6 cellular contexts compared by ENCODE assay signal in genomic region chr12:23005387-23005786, GRCh38.
"Had no signal": no experiment of that assay in that cellular context is flagged by ENCODE, and none has a peak within 500 bp of the region (broad histone marks: within the 10 kb centered on the region; RNA-seq: fewer than 3 reads in every experiment).

No MANE protein-coding gene starts in this region.

- H3K4me1 Mint-ChIP-seq: IgD-negative memory B cell had no signal

- H3K27ac Mint-ChIP-seq: H9, IgD-negative memory B cell had no signal

- H3K27ac ChIP-seq: GM23248, KMS-11 had no signal

- H3K9me3 Mint-ChIP-seq: IgD-negative memory B cell had no signal

- H3K27me3 Mint-ChIP-seq: IgD-negative memory B cell had no signal

- DNase-seq: GM23248, H9, HCEC 1CT, KBM-7 had no signal

- H3K4me3 Mint-ChIP-seq: H9, IgD-negative memory B cell had no signal

- H3K4me3 ChIP-seq: GM23248 had no signal
